28 cellular contexts compared by ENCODE assay signal in genomic region chr18:39561136-39561535, GRCh38.
A peak's percentile ranks its signal among the peaks of the same experiment; 100 is the strongest.
DNase-seq lines count a peak whose midpoint lies in the region; ATAC-seq, FAIRE-seq and TF ChIP-seq lines count a peak whose summit lies in the region.
"Had no signal": no experiment of that assay in that cellular context is flagged by ENCODE, and none has a peak within 500 bp of the region (broad histone marks: within the 10 kb centered on the region; RNA-seq: fewer than 3 reads in every experiment).

No MANE protein-coding gene starts in this region.

- no peak overlapping the region for H3K4me2 ChIP-seq in HepG2 (ENCODE audit: low read depth, low read length)
- H3K4me2 ChIP-seq: SK-N-SH had no signal

- TF ChIP-seq EP300 in HepG2 (IDR thresholded peaks at IDR 0.05; ENCODE audit: low read depth in 2 of 2, low read length in 2 of 2) (no peak), HepG2 (CRISPR knock-in tag; IDR thresholded peaks at IDR 0.05; ENCODE audit: borderline replicate concordance) (no peak)

- H3K4me1 ChIP-seq in right lobe of liver (no peaks in the 10 kb centered on the region), HepG2 (ENCODE audit: insufficient read depth, low read length) (no peaks in the 10 kb centered on the region), upper lobe of right lung (no peaks in the 10 kb centered on the region)
- H3K4me1 ChIP-seq: body of pancreas, lower lobe of right lung, vagina had no signal

- H3K9me3 ChIP-seq in right lobe of liver (no peaks in the 10 kb centered on the region), HepG2 (ENCODE audit: low read length) (no peaks in the 10 kb centered on the region), upper lobe of right lung (no peaks in the 10 kb centered on the region)
- H3K9me3 ChIP-seq: body of pancreas, lower lobe of right lung, MG63, SK-N-SH, thoracic aorta, vagina had no signal

- DNase-seq in right lobe of liver (no peak), HepG2 (ENCODE audit: low spot score) (no peak), astrocyte of the cerebellum (ENCODE audit: low read depth) (peak; percentile 4), glomerular endothelial cell (ENCODE audit: extremely low read depth, low read depth, low spot score) (peak; percentile 89), nephron progenitor cell (no peak), RWPE1 (ENCODE audit: low spot score) (no peak), upper lobe of right lung (no peak)
- DNase-seq: activated gamma-delta T cell; activated naive CD8-positive, alpha-beta T cell treated with anti-CD3 and anti-CD28 coated beads, Interleukin-2, amount 10 ng/mL, durations not matched to agents 7 days and 5 days; body of pancreas; CD8-positive, alpha-beta T cell; foreskin melanocyte; KBM-7; kidney glomerular epithelial cell; lower lobe of right lung; MG63; NCI-H2029; NCI-H2227 treated with DMSO at 0.1 percent for 48 hours; NCI-H774; SK-N-SH; T-helper 17 cell had no signal

- CTCF ChIA-PET in HepG2 (lab: Yijun Ruan, JAX; ENCODE audit: low intra/inter-chr PET ratio, low total read pairs) (no interaction called here), RWPE1 (lab: Yijun Ruan, JAX) (no interaction called here)

- no peak overlapping the region for H3K4me3 ChIP-seq in right lobe of liver
- no peak overlapping the region for H3K4me3 ChIP-seq in HepG2 (replicated peaks in 1 of 3; ENCODE audit: insufficient read depth in 1 of 3, low read depth in 2 of 3, low read length in 3 of 3)
- no peak overlapping the region for H3K4me3 ChIP-seq in astrocyte of the cerebellum (ENCODE audit: low read depth, low read length)
- no peak overlapping the region for H3K4me3 ChIP-seq in upper lobe of right lung
- H3K4me3 ChIP-seq: body of pancreas, lower lobe of right lung, MG63, thoracic aorta, vagina had no signal

- TF ChIP-seq CTCF in right lobe of liver (IDR thresholded peaks at IDR 0.05) (no peak), HepG2 (CRISPR knock-in tag; IDR thresholded peaks at IDR 0.05) (no peak), astrocyte of the cerebellum (IDR thresholded peaks at IDR 0.05; ENCODE audit: low read depth, low read length, missing control alignments) (no peak), nephron progenitor cell (IDR thresholded peaks at IDR 0.05) (no peak), RWPE1 (conservative IDR thresholded peaks at IDR 0.05; ENCODE audit: low read depth) (no peak), upper lobe of right lung (IDR thresholded peaks at IDR 0.05) (no peak)

- no peak overlapping the region for H3K4me3 Mint-ChIP-seq in activated T-helper 17 cell treated with anti-CD3 and anti-CD28 coated beads, Interleukin-2, amount 50 U/mL, for 72 hours
- no peak overlapping the region for H3K4me3 Mint-ChIP-seq in nephron progenitor cell
- H3K4me3 Mint-ChIP-seq: activated naive CD8-positive, alpha-beta T cell treated with anti-CD3 and anti-CD28 coated beads, Interleukin-2, amount 10 ng/mL, durations not matched to agents 7 days and 5 days; CD8-positive, alpha-beta T cell; stimulated activated naive CD8-positive, alpha-beta T cell treated with anti-CD3 and anti-CD28 coated beads, Interleukin-15, Interleukin-2, amounts not matched to agents 100 ng/mL and 50 ng/mL, for 24 hours; T-helper 17 cell had no signal

- H3K27me3 ChIP-seq in right lobe of liver (no peaks in the 10 kb centered on the region), HepG2 (ENCODE audit: control insufficient read depth in 1 of 2, insufficient read depth in 2 of 2, low read length in 2 of 2) (no peaks in the 10 kb centered on the region), upper lobe of right lung (no peaks in the 10 kb centered on the region)
- H3K27me3 ChIP-seq: body of pancreas, MG63, vagina had no signal

- WGBS in right lobe of liver (ENCODE audit: insufficient coverage, low coverage, low lambda C conversion rate, missing lambda C conversion rate), result 52% methylated on average over 2 of the region's 2 CpGs
- 100% methylated on average over 2 of the region's 2 CpGs for WGBS in HepG2 (ENCODE audit: low lambda C conversion rate)

- no peaks in the 10 kb centered on the region for H4K20me1 ChIP-seq in HepG2 (ENCODE audit: insufficient read depth, low read length)

- no peak for TF ChIP-seq RAD21 in HepG2 (CRISPR knock-in tag; IDR thresholded peaks at IDR 0.05)

- no peaks in the 10 kb centered on the region for H3K79me2 ChIP-seq in HepG2 (ENCODE audit: insufficient read depth, low read length)

- peaks cover 12% of the 10 kb centered on the region for H3K9me3 Mint-ChIP-seq in activated T-helper 17 cell treated with anti-CD3 and anti-CD28 coated beads, Interleukin-2, amount 50 U/mL, for 72 hours
- H3K9me3 Mint-ChIP-seq in nephron progenitor cell, result peaks cover 18% of the 10 kb centered on the region

- H3K36me3 ChIP-seq in right lobe of liver (no peaks in the 10 kb centered on the region), HepG2 (replicated peaks in 1 of 2; ENCODE audit: control insufficient read depth in 1 of 2, insufficient read depth in 2 of 2, low read length in 2 of 2) (no peaks in the 10 kb centered on the region), upper lobe of right lung (no peaks in the 10 kb centered on the region)
- H3K36me3 ChIP-seq: lower lobe of right lung, MG63, thoracic aorta, vagina had no signal

- no peak overlapping the region for H2AFZ ChIP-seq in HepG2 (ENCODE audit: low read length)

- H3K27ac ChIP-seq in right lobe of liver, result no peak overlapping the region
- no peak overlapping the region for H3K27ac ChIP-seq in HepG2 (ENCODE audit: extremely low read length, insufficient read depth, low read length)
- no peak overlapping the region for H3K27ac ChIP-seq in RWPE1
- no peak overlapping the region for H3K27ac ChIP-seq in upper lobe of right lung
- H3K27ac ChIP-seq: 22Rv1, body of pancreas, epithelial cell of prostate, lower lobe of right lung, thoracic aorta, vagina had no signal

- TF ChIP-seq POLR2A in right lobe of liver (IDR thresholded peaks at IDR 0.05) (no peak), HepG2 (IDR thresholded peaks at IDR 0.05; ENCODE audit: insufficient read depth in 1 of 2, low read depth in 2 of 2, low read length in 2 of 2) (no peak)

- no peak overlapping the region for H3K27ac Mint-ChIP-seq in activated T-helper 17 cell treated with anti-CD3 and anti-CD28 coated beads, Interleukin-2, amount 50 U/mL, for 72 hours
- no peak overlapping the region for H3K27ac Mint-ChIP-seq in nephron progenitor cell
- H3K27ac Mint-ChIP-seq: activated naive CD8-positive, alpha-beta T cell treated with anti-CD3 and anti-CD28 coated beads, Interleukin-2, amount 10 ng/mL, durations not matched to agents 7 days and 5 days; CD8-positive, alpha-beta T cell; stimulated activated naive CD8-positive, alpha-beta T cell treated with anti-CD3 and anti-CD28 coated beads, Interleukin-15, Interleukin-2, amounts not matched to agents 100 ng/mL and 50 ng/mL, for 24 hours; T-helper 17 cell had no signal

- no peaks in the 10 kb centered on the region for H3K27me3 Mint-ChIP-seq in activated T-helper 17 cell treated with anti-CD3 and anti-CD28 coated beads, Interleukin-2, amount 50 U/mL, for 72 hours
- H3K27me3 Mint-ChIP-seq in nephron progenitor cell (ENCODE audit: low read depth, poor library complexity), result no peaks in the 10 kb centered on the region
- H3K27me3 Mint-ChIP-seq: activated naive CD8-positive, alpha-beta T cell treated with anti-CD3 and anti-CD28 coated beads, Interleukin-2, amount 10 ng/mL, durations not matched to agents 7 days and 5 days; stimulated activated naive CD8-positive, alpha-beta T cell treated with anti-CD3 and anti-CD28 coated beads, Interleukin-15, Interleukin-2, amounts not matched to agents 100 ng/mL and 50 ng/mL, for 24 hours; T-helper 17 cell had no signal

- in situ Hi-C loops in HepG2 (cut with HindIII; ENCODE audit: extremely low pct_ligation_motif_present, low pct_unique_long_range_greater_than_20kb), result no loop called here
- in situ Hi-C loops in astrocyte of the cerebellum (cut with HindIII; ENCODE audit: low sequenced_read_pairs), result no loop called here

- intact Hi-C loops in right lobe of liver (cut with DNase I) (no loop called here), HepG2 (cut with micrococcal nuclease; ENCODE audit: unreplicated experiment) (loop anchor here (5.0 kb wide), 1 partner anchor 389 kb away; no protein-coding TSS in a partner anchor), upper lobe of right lung (cut with DNase I) (no loop called here)

- no peaks in the 10 kb centered on the region for H3K36me3 Mint-ChIP-seq in activated T-helper 17 cell treated with anti-CD3 and anti-CD28 coated beads, Interleukin-2, amount 50 U/mL, for 72 hours (ENCODE audit: low read depth)
- H3K36me3 Mint-ChIP-seq in nephron progenitor cell (ENCODE audit: low read depth), result peaks cover 19% of the 10 kb centered on the region
- H3K36me3 Mint-ChIP-seq: activated naive CD8-positive, alpha-beta T cell treated with anti-CD3 and anti-CD28 coated beads, Interleukin-2, amount 10 ng/mL, durations not matched to agents 7 days and 5 days; CD8-positive, alpha-beta T cell had no signal

- no peak for FAIRE-seq in HepG2 (lab: Jason Lieb, UNC)
- FAIRE-seq: HTR-8/SVneo had no signal

- ATAC-seq in right lobe of liver, result peak in 3 of 4 donors; percentile 53 to 84 (median 67)
- no peak for ATAC-seq in HepG2
- ATAC-seq in activated T-helper 17 cell treated with anti-CD3 and anti-CD28 coated beads, Interleukin-2, amount 50 U/mL, for 72 hours (replicated peaks), result no peak
- no peak for ATAC-seq in upper lobe of right lung
- ATAC-seq: body of pancreas; CD8-positive, alpha-beta T cell; lower lobe of right lung; T-helper 17 cell had no signal

- no TSS peak for BruUV-seq in HepG2 (replicated peaks; lab: Mats Ljungman, UMichigan)

- no peaks in the 10 kb centered on the region for H3K4me1 Mint-ChIP-seq in activated T-helper 17 cell treated with anti-CD3 and anti-CD28 coated beads, Interleukin-2, amount 50 U/mL, for 72 hours
- peaks cover 26% of the 10 kb centered on the region for H3K4me1 Mint-ChIP-seq in nephron progenitor cell
- H3K4me1 Mint-ChIP-seq: activated naive CD8-positive, alpha-beta T cell treated with anti-CD3 and anti-CD28 coated beads, Interleukin-2, amount 10 ng/mL, durations not matched to agents 7 days and 5 days; T-helper 17 cell had no signal

- POLR2A ChIA-PET in HepG2 (lab: Yijun Ruan, JAX) (no interaction called here), RWPE1 (lab: Yijun Ruan, JAX; ENCODE audit: low non-redundant PET) (no interaction called here)

- no peak overlapping the region for H3K9ac ChIP-seq in HepG2 (ENCODE audit: insufficient read depth, low read depth, low read length)
- H3K9ac ChIP-seq: SK-N-SH had no signal

TF ChIP-seq in HepG2, 621 proteins besides CTCF, POLR2A, EP300 and RAD21 (continues in another document):
- TF ChIP-seq PBX2 (CRISPR knock-in tag; IDR thresholded peaks at IDR 0.05), result no peak
- no peak for TF ChIP-seq KLF6 (CRISPR knock-in tag; IDR thresholded peaks at IDR 0.05)

Comparison
In these comparisons a context has a peak if more than half of its experiments do, and no peak if none do; other contexts are left out.
1. ATAC-seq: peak in right lobe of liver (3 of 4); none in HepG2 (single experiment), activated T-helper 17 cell treated with anti-CD3 and anti-CD28 coated beads, Interleukin-2, amount 50 U/mL, for 72 hours (single experiment) and upper lobe of right lung (single experiment).
2. DNase-seq: peak in astrocyte of the cerebellum (single experiment) and glomerular endothelial cell (single experiment); none in right lobe of liver (0 of 3), HepG2 (single experiment), nephron progenitor cell (single experiment), RWPE1 (single experiment) and upper lobe of right lung (single experiment).